ENCODE assay signal across 25 cellular contexts in genomic region chr10:78729366-78729765, GRCh38.
"Had no signal": no experiment of that assay in that cellular context is flagged by ENCODE, and none has a peak within 500 bp of the region (broad histone marks: within the 10 kb centered on the region; RNA-seq: fewer than 3 reads in every experiment).

No MANE protein-coding gene starts in this region.

- H3K9me3 Mint-ChIP-seq: activated CD4-positive, alpha-beta memory T cell treated with anti-CD3 and anti-CD28 coated beads for 36 hours; activated CD4-positive, alpha-beta T cell treated with anti-CD3 and anti-CD28 coated beads, Interleukin-2, amount 10 ng/mL, durations not matched to agents 7 days and 5 days; activated naive CD4-positive, alpha-beta T cell treated with anti-CD3 and anti-CD28 coated beads for 36 hours; activated T-cell treated with anti-CD3 and anti-CD28 coated beads, Interleukin-2, amount 50 U/mL, for 4 hours; activated T-helper 17 cell treated with anti-CD3 and anti-CD28 coated beads, Interleukin-2, amount 50 U/mL, for 72 hours had no signal

- H3K4me3 ChIP-seq: PC-9 had no signal

- FAIRE-seq: TTC549 had no signal

- ATAC-seq: activated T-cell treated with anti-CD3 and anti-CD28 coated beads, Interleukin-2, amount 50 U/mL, for 4 hours; activated T-helper 17 cell treated with anti-CD3 and anti-CD28 coated beads, Interleukin-2, amount 50 U/mL, for 72 hours; T-helper 17 cell had no signal

- H3K36me3 Mint-ChIP-seq: activated CD4-positive, alpha-beta memory T cell treated with anti-CD3 and anti-CD28 coated beads for 36 hours; activated naive CD8-positive, alpha-beta T cell had no signal

- H3K4me3 Mint-ChIP-seq: activated CD4-positive, alpha-beta memory T cell treated with anti-CD3 and anti-CD28 coated beads for 36 hours; activated CD4-positive, alpha-beta T cell treated with anti-CD3 and anti-CD28 coated beads, Interleukin-2, amount 10 ng/mL, durations not matched to agents 7 days and 5 days; activated naive CD4-positive, alpha-beta T cell treated with anti-CD3 and anti-CD28 coated beads for 36 hours; activated naive CD8-positive, alpha-beta T cell; activated T-cell treated with anti-CD3 and anti-CD28 coated beads, Interleukin-2, amount 50 U/mL, for 4 hours; activated T-helper 17 cell treated with anti-CD3 and anti-CD28 coated beads, Interleukin-2, amount 50 U/mL, for 72 hours; IgD-negative memory B cell; T-helper 17 cell had no signal

- DNase-seq: activated CD4-positive, alpha-beta memory T cell treated with anti-CD3 and anti-CD28 coated beads for 36 hours; activated CD4-positive, alpha-beta T cell treated with anti-CD3 and anti-CD28 coated beads, Interleukin-2, amount 10 ng/mL, durations not matched to agents 7 days and 5 days; activated CD4-positive, CD25-positive, alpha-beta regulatory T cell; activated CD8-positive, alpha-beta memory T cell treated with anti-CD3 and anti-CD28 coated beads for 24 hours; activated gamma-delta T cell; activated naive CD4-positive, alpha-beta T cell treated with anti-CD3 and anti-CD28 coated beads for 36 hours; activated T-cell treated with anti-CD3 and anti-CD28 coated beads, Interleukin-2, amount 50 U/mL, for 4 hours; central memory CD4-positive, alpha-beta T cell; KG1; NCI-H1092; NCI-H1417; NCI-H1930; NCI-H2107; NCI-H2171 treated with DMSO at 0.1 percent for 48 hours; NCI-H226; NCI-H510A treated with DMSO at 0.1 percent for 48 hours; NCI-H69; PC-9; SIG-M5; T-helper 17 cell; T-helper 9 cell had no signal

- H3K27ac Mint-ChIP-seq: activated CD4-positive, alpha-beta memory T cell treated with anti-CD3 and anti-CD28 coated beads for 36 hours; activated CD4-positive, alpha-beta T cell treated with anti-CD3 and anti-CD28 coated beads, Interleukin-2, amount 10 ng/mL, durations not matched to agents 7 days and 5 days; activated naive CD4-positive, alpha-beta T cell treated with anti-CD3 and anti-CD28 coated beads for 36 hours; activated naive CD8-positive, alpha-beta T cell; activated T-helper 17 cell treated with anti-CD3 and anti-CD28 coated beads, Interleukin-2, amount 50 U/mL, for 72 hours; IgD-negative memory B cell; T-helper 17 cell had no signal

- H3K4me1 Mint-ChIP-seq: activated CD4-positive, alpha-beta T cell treated with anti-CD3 and anti-CD28 coated beads, Interleukin-2, amount 10 ng/mL, durations not matched to agents 7 days and 5 days; activated T-helper 17 cell treated with anti-CD3 and anti-CD28 coated beads, Interleukin-2, amount 50 U/mL, for 72 hours; IgD-negative memory B cell; T-helper 17 cell had no signal
